ENCODE assay signal across 14 cellular contexts in genomic region chr4:115121351-115122043, GRCh38.
A peak's percentile ranks its signal among the peaks of the same experiment; 100 is the strongest.
DNase-seq lines count a peak whose midpoint lies in the region; ATAC-seq and FAIRE-seq lines count a peak whose summit lies in the region.
"Had no signal": no experiment of that assay in that cellular context is flagged by ENCODE, and none has a peak within 500 bp of the region (broad histone marks: within the 10 kb centered on the region; RNA-seq: fewer than 3 reads in every experiment).

No MANE protein-coding gene starts in this region.

- DNase-seq in NCI-H2107 treated with DMSO at 0.1 percent for 48 hours (lab: John Stamatoyannopoulos, UW; ENCODE audit: unreplicated experiment) (peak; percentile 3), NCI-H2107 (lab: John Stamatoyannopoulos, UW) (no peak), COLO829 (ENCODE audit: low spot score) (peak; percentile 9), NCI-H1092 treated with DMSO at 0.1 percent for 48 hours (lab: John Stamatoyannopoulos, UW) (peak; percentile 59), fibroblast of peridontal ligament (ENCODE audit: extremely low read depth) (peak; percentile 1), urothelium cell line (ENCODE audit: low spot score) (no peak)
- DNase-seq: COR-L47, DMS79, H7, Kasumi-1, NCI-H2171, NCI-H524, PC-9 had no signal

- no peak for FAIRE-seq in urothelium cell line (lab: Jason Lieb, UNC)

- ATAC-seq in GM21526 (IDR thresholded peaks at IDR 0.05; ENCODE audit: low FRiP score, unreplicated experiment): no peak

Comparison
In these comparisons a context has a peak if more than half of its experiments do, and no peak if none do; other contexts are left out.
1. DNase-seq: peak in NCI-H2107 treated with DMSO at 0.1 percent for 48 hours (single experiment), COLO829 (single experiment), NCI-H1092 treated with DMSO at 0.1 percent for 48 hours (single experiment) and fibroblast of peridontal ligament (single experiment); none in NCI-H2107 (single experiment) and urothelium cell line (single experiment).